Comparison of ENCODE assay signal across 10 cellular contexts in the genomic region with DNA sequence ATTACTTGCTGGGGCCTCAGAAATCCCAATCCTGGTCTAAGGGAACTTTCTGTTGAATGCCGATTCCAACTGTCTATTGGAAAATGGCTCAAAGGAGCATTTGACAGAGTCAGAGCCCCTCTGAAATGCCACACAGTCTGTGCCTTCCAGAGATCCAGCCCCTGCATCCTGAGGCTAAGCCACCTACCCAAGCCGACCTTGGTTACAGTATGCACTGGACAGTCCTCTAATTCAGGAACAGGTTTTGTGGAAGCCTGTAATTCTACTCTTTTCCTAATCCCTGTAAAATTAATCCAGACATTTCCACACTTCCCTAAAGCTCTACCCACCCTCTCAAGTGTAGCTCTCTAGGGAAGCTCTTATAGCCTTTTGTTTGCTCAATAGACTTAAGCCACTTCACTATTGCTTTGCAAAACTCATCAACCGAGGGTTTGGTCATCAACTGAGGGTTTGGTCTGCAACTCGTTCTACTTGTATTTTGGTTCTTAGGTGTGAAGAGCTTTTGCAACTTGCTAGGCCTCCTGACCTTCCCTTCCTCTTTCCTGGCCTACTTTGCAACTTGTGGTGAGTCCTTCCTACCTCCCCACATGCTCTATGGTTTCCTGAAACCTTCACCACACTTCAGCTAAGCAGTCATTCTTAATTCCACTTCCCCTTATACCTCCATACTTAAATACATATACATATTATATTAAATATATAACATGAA.
DNase-seq lines count a peak whose midpoint lies in the region; ATAC-seq and TF ChIP-seq lines count a peak whose summit lies in the region.
"Had no signal": no experiment of that assay in that cellular context is flagged by ENCODE, and none has a peak within 500 bp of the region (broad histone marks: within the 10 kb centered on the region; RNA-seq: fewer than 3 reads in every experiment).

No MANE protein-coding gene starts in this region.

- ATAC-seq in GM19395 (IDR thresholded peaks at IDR 0.05; ENCODE audit: unreplicated experiment): peak; percentile 83
- peak; percentile 77 for ATAC-seq in HG03196 (IDR thresholded peaks at IDR 0.05; ENCODE audit: unreplicated experiment)
- ATAC-seq in activated CD8-positive, alpha-beta T cell treated with anti-CD3 and anti-CD28 coated beads for 36 hours: peak; percentile 64

- H3K9me3 ChIP-seq in CD4-positive, alpha-beta memory T cell (ENCODE audit: control insufficient read depth in 1 of 2, low read length in 2 of 2): no peaks in the 10 kb centered on the region
- peaks cover 0 to 3% (median 0%) of the 10 kb centered on the region in 4 donors for H3K9me3 ChIP-seq in tibial nerve

- peak overlapping the region in 3 of 7 donors; percentile 16 to 43 (median 19) for H3K27ac Mint-ChIP-seq in CD4-positive, alpha-beta memory T cell
- H3K27ac Mint-ChIP-seq in activated CD8-positive, alpha-beta T cell treated with anti-CD3 and anti-CD28 coated beads for 36 hours: peak overlapping the region; percentile 7

- no peak for TF ChIP-seq EP300 in tibial nerve (IDR thresholded peaks at IDR 0.05)

- H3K36me3 Mint-ChIP-seq in CD4-positive, alpha-beta memory T cell: peaks cover 0 to 3% of the 10 kb centered on the region in 2 donors
- H3K36me3 Mint-ChIP-seq in activated CD8-positive, alpha-beta T cell treated with anti-CD3 and anti-CD28 coated beads for 36 hours (ENCODE audit: low read depth): no peaks in the 10 kb centered on the region

- H3K4me3 Mint-ChIP-seq in CD4-positive, alpha-beta memory T cell: peak overlapping the region in 5 of 8 donors; percentile 28 to 70 (median 31)
- H3K4me3 Mint-ChIP-seq in activated CD8-positive, alpha-beta T cell treated with anti-CD3 and anti-CD28 coated beads for 36 hours: no peak overlapping the region

- no peaks in the 10 kb centered on the region for H3K36me3 ChIP-seq in CD4-positive, alpha-beta memory T cell (ENCODE audit: insufficient read depth, low read length)
- no peaks in the 10 kb centered on the region for H3K36me3 ChIP-seq in tibial nerve
- H3K36me3 ChIP-seq: cardiac muscle cell had no signal

- H3K27ac ChIP-seq in CD4-positive, alpha-beta memory T cell (ENCODE audit: low read depth, low read length): no peak overlapping the region
- H3K27ac ChIP-seq in tibial nerve: no peak overlapping the region
- H3K27ac ChIP-seq: cardiac muscle cell had no signal

- H3K9me3 Mint-ChIP-seq in CD4-positive, alpha-beta memory T cell: peaks cover 0 to 15% (median 5%) of the 10 kb centered on the region in 8 donors
- peaks cover 10% of the 10 kb centered on the region for H3K9me3 Mint-ChIP-seq in activated CD8-positive, alpha-beta T cell treated with anti-CD3 and anti-CD28 coated beads for 36 hours

- no peak overlapping the region for H3K4me3 ChIP-seq in CD4-positive, alpha-beta memory T cell (ENCODE audit: low read length in 2 of 2)
- no peak overlapping the region for H3K4me3 ChIP-seq in lower leg skin (ENCODE audit: low read depth, poor library complexity, severe bottlenecking)
- no peak overlapping the region for H3K4me3 ChIP-seq in tibial nerve
- H3K4me3 ChIP-seq: cardiac muscle cell had no signal

- CTCF ChIA-PET in CD4-positive, alpha-beta memory T cell (lab: Charles Lee; ENCODE audit: partially characterized antibody): interaction anchor here (1.1 kb wide), 1 partner anchor 123 kb away, joined by 3 read pairs; no protein-coding TSS in a partner anchor
- CTCF ChIA-PET in activated CD8-positive, alpha-beta T cell treated with anti-CD3 and anti-CD28 coated beads for 36 hours (lab: Charles Lee): no interaction called here

- POLR2A ChIA-PET in CD4-positive, alpha-beta memory T cell (lab: Charles Lee; ENCODE audit: partially characterized antibody): interaction anchor here (1.0 kb wide), 1 partner anchor 8 kb away, joined by 3 read pairs; no protein-coding TSS in a partner anchor
- POLR2A ChIA-PET in activated CD8-positive, alpha-beta T cell treated with anti-CD3 and anti-CD28 coated beads for 36 hours (lab: Charles Lee): interaction anchor here (0.6 kb wide), 1 partner anchor 21 kb away, joined by 3 read pairs; no protein-coding TSS in a partner anchor

- DNase-seq in CD4-positive, alpha-beta memory T cell: peak in 4 of 5 donors; percentile 38 to 47 (median 45)
- peak; percentile 10 for DNase-seq in activated CD8-positive, alpha-beta T cell treated with anti-CD3 and anti-CD28 coated beads for 36 hours
- DNase-seq in lower leg skin (ENCODE audit: low spot score in 2 of 2) (no peak), NCI-H226 (no peak), tibial nerve (ENCODE audit: low spot score in 2 of 2) (no peak)
- no peak for DNase-seq in activated naive CD4-positive, alpha-beta T cell treated with anti-CD3 and anti-CD28 coated beads, Interleukin-2, amount 50 U/mL, for 16 hours
- DNase-seq: Caco-2 had no signal

- peaks cover 20 to 54% (median 34%) of the 10 kb centered on the region in 4 donors for H3K4me1 Mint-ChIP-seq in CD4-positive, alpha-beta memory T cell
- H3K4me1 Mint-ChIP-seq in activated CD8-positive, alpha-beta T cell treated with anti-CD3 and anti-CD28 coated beads for 36 hours (ENCODE audit: low read depth): peaks cover 22% of the 10 kb centered on the region

- intact Hi-C loops in CD4-positive, alpha-beta memory T cell (cut with micrococcal nuclease): no loop called here
- intact Hi-C loops in activated CD8-positive, alpha-beta T cell treated with anti-CD3 and anti-CD28 coated beads for 36 hours (cut with micrococcal nuclease): no loop called here
- intact Hi-C loops in lower leg skin (cut with DNase I; ENCODE audit: low total_unique reads): no loop called here

- H3K27me3 Mint-ChIP-seq in CD4-positive, alpha-beta memory T cell: peaks cover 0 to 2% of the 10 kb centered on the region in 2 donors
- H3K27me3 Mint-ChIP-seq in activated CD8-positive, alpha-beta T cell treated with anti-CD3 and anti-CD28 coated beads for 36 hours: no peaks in the 10 kb centered on the region

- H3K4me1 ChIP-seq in CD4-positive, alpha-beta memory T cell (ENCODE audit: insufficient read depth, low read length): peaks cover 36% of the 10 kb centered on the region
- H3K4me1 ChIP-seq in tibial nerve: peaks cover 0 to 5% (median 0%) of the 10 kb centered on the region in 4 donors
- H3K4me1 ChIP-seq: Caco-2 had no signal

- WGBS in lower leg skin, 2 donors: 75 to 78% methylated on average over 4 of the region's 4 CpGs
- 68 to 75% methylated on average over 4 of the region's 4 CpGs for WGBS in tibial nerve, 2 donors

- no peaks in the 10 kb centered on the region for H3K27me3 ChIP-seq in CD4-positive, alpha-beta memory T cell (ENCODE audit: insufficient read depth, low read length)
- no peaks in the 10 kb centered on the region for H3K27me3 ChIP-seq in tibial nerve
- H3K27me3 ChIP-seq: cardiac muscle cell had no signal

- no peak for TF ChIP-seq CTCF in activated CD8-positive, alpha-beta T cell treated with anti-CD3 and anti-CD28 coated beads for 36 hours (IDR thresholded peaks at IDR 0.05)
- TF ChIP-seq CTCF in lower leg skin (IDR thresholded peaks at IDR 0.05): no peak
- TF ChIP-seq CTCF in tibial nerve (IDR thresholded peaks at IDR 0.05): no peak

- TF ChIP-seq POLR2A in lower leg skin (IDR thresholded peaks at IDR 0.05) (no peak), tibial nerve (IDR thresholded peaks at IDR 0.05) (no peak)

Comparison
In these comparisons a context has a peak if more than half of its experiments do, and no peak if none do; other contexts are left out.
1. DNase-seq: peak in CD4-positive, alpha-beta memory T cell (4 of 5) and activated CD8-positive, alpha-beta T cell treated with anti-CD3 and anti-CD28 coated beads for 36 hours (single experiment); none in lower leg skin (0 of 2), NCI-H226 (single experiment), tibial nerve (0 of 2) and activated naive CD4-positive, alpha-beta T cell treated with anti-CD3 and anti-CD28 coated beads, Interleukin-2, amount 50 U/mL, for 16 hours (single experiment).
2. Peak in every context shown above with its lines, with median percentiles within 50 percentile points of each other: ATAC-seq.